In genomic region chr1:180181048-180181447, GRCh38 we compare ENCODE assay signal across 9 cellular contexts. TPM values are rescaled to one million over a fixed set of nuclear protein-coding genes. Genes with fewer than 3 reads are reported as not detected.
A peak's percentile ranks its signal among the peaks of the same experiment; 100 is the strongest.
DNase-seq lines count a peak whose midpoint lies in the region; ATAC-seq, FAIRE-seq and TF ChIP-seq lines count a peak whose summit lies in the region.
"Had no signal": no experiment of that assay in that cellular context is flagged by ENCODE, and none has a peak within 500 bp of the region (broad histone marks: within the 10 kb centered on the region; RNA-seq: fewer than 3 reads in every experiment).

No MANE protein-coding gene starts in this region.

- H3K4me2 ChIP-seq in neuronal stem cell (ENCODE audit: insufficient read depth, low read length, poor library complexity, severe bottlenecking) = no peak overlapping the region

- H3K9ac ChIP-seq in neuronal stem cell (ENCODE audit: low read depth, low read length, poor library complexity) = no peak overlapping the region

- DNase-seq in AG10803 (ENCODE audit: low read depth) = peak; percentile 17
- no peak for DNase-seq in D721Med (ENCODE audit: insufficient read length, low spot score)
- no peak for DNase-seq in Panc1 (ENCODE audit: low read depth, low spot score)
- peak; percentile 15 for DNase-seq in fibroblast of villous mesenchyme (ENCODE audit: low read depth)
- no peak for DNase-seq in neuronal stem cell (ENCODE audit: low spot score)
- no peak for DNase-seq in lower leg skin (ENCODE audit: low spot score in 2 of 2)

- no peak for TF ChIP-seq EP300 in gastroesophageal sphincter (IDR thresholded peaks at IDR 0.05)

- no peak overlapping the region for H2AFZ ChIP-seq in neuronal stem cell (ENCODE audit: low read length)

- CTCF ChIA-PET in Panc1 (lab: Charles Lee) = no interaction called here

- peak; percentile 25 for TF ChIP-seq CTCF in AG10803 (conservative IDR thresholded peaks at IDR 0.05; ENCODE audit: low read length)
- TF ChIP-seq CTCF in D721Med (IDR thresholded peaks at IDR 0.05; ENCODE audit: insufficient read depth, missing control alignments) = peak; percentile 24
- TF ChIP-seq CTCF in Panc1 (IDR thresholded peaks at IDR 0.05) = peak; percentile 69
- peak; percentile 43 for TF ChIP-seq CTCF in fibroblast of villous mesenchyme (IDR thresholded peaks at IDR 0.05; ENCODE audit: insufficient read depth, low read depth, low read length)
- TF ChIP-seq CTCF in lower leg skin (IDR thresholded peaks at IDR 0.05) = no peak
- peak in 2 of 4 experiments; percentile 16 to 31 for TF ChIP-seq CTCF in gastroesophageal sphincter (IDR thresholded peaks at IDR 0.05)

- H3K14ac ChIP-seq in neuronal stem cell (ENCODE audit: low read length) = no peak overlapping the region

- no CpG with 5 or more reads among the region's 7 CpGs for WGBS in neuronal stem cell (ENCODE audit: extremely low coverage in 2 of 2, insufficient read length in 2 of 2, insufficient replicate concordance in 1 of 2), 2 donors
- 77 to 86% methylated on average over 7 of the region's 7 CpGs for WGBS in lower leg skin, 2 donors
- 56 to 71% methylated on average over 7 of the region's 7 CpGs for WGBS in gastroesophageal sphincter (ENCODE audit: low coverage in 1 of 2), 2 donors

- ATAC-seq in Panc1 = no peak
- ATAC-seq in GM19455 (IDR thresholded peaks at IDR 0.05; ENCODE audit: unreplicated experiment) = no peak
- ATAC-seq in gastroesophageal sphincter = no peak

- intact Hi-C loops in Panc1 (cut with micrococcal nuclease; ENCODE audit: unreplicated experiment) (no loop called here), lower leg skin (cut with DNase I; ENCODE audit: low total_unique reads) (no loop called here)

- H3K4me3 ChIP-seq in AG10803 (ENCODE audit: low read length) (no peak overlapping the region), Panc1 (ENCODE audit: low read depth in 2 of 2, low read length in 2 of 2) (no peak overlapping the region), fibroblast of villous mesenchyme (ENCODE audit: low read depth, low read length) (no peak overlapping the region), neuronal stem cell (ENCODE audit: low read length in 2 of 2) (no peak overlapping the region), lower leg skin (ENCODE audit: low read depth, poor library complexity, severe bottlenecking) (no peak overlapping the region), gastroesophageal sphincter (no peak overlapping the region)

- no peak overlapping the region for H3K4ac ChIP-seq in neuronal stem cell (ENCODE audit: low read length)

- H3K18ac ChIP-seq in neuronal stem cell (ENCODE audit: low read length) = no peak overlapping the region

- no peaks in the 10 kb centered on the region for H3K36me3 ChIP-seq in Panc1 (ENCODE audit: control insufficient read depth, insufficient read depth, low read length)
- H3K36me3 ChIP-seq in neuronal stem cell (replicated peaks in 1 of 2; ENCODE audit: control insufficient read depth in 2 of 2, insufficient read depth in 2 of 2, low read length in 2 of 2) = peaks cover 0 to 13% of the 10 kb centered on the region in 2 donors
- peaks cover 0 to 72% of the 10 kb centered on the region in 2 donors for H3K36me3 ChIP-seq in gastroesophageal sphincter

- POLR2A ChIA-PET in Panc1 (lab: Charles Lee) = no interaction called here

- no peaks in the 10 kb centered on the region for H3K27me3 ChIP-seq in Panc1 (ENCODE audit: control insufficient read depth, insufficient read depth, low read length)
- H3K27me3 ChIP-seq in neuronal stem cell (ENCODE audit: control insufficient read depth in 3 of 3, insufficient read depth in 3 of 3, low read depth in 1 of 3, low read length in 3 of 3) = no peaks in the 10 kb centered on the region
- no peaks in the 10 kb centered on the region for H3K27me3 ChIP-seq in gastroesophageal sphincter

- no peak for FAIRE-seq in D721Med (lab: Jason Lieb, UNC)

- in situ Hi-C loops in Panc1 (cut with HindIII; ENCODE audit: low pct_unique_long_range_greater_than_20kb, low sequenced_read_pairs) = no loop called here

- no peak overlapping the region for H2BK12ac ChIP-seq in neuronal stem cell (ENCODE audit: low read length)

- H2AK5ac ChIP-seq in neuronal stem cell (ENCODE audit: low read depth, low read length) = no peak overlapping the region

- no peak overlapping the region for H4K8ac ChIP-seq in neuronal stem cell (ENCODE audit: low read depth, low read length)

- H2BK15ac ChIP-seq in neuronal stem cell (ENCODE audit: low read length) = no peak overlapping the region

- no peaks in the 10 kb centered on the region for H3K79me1 ChIP-seq in neuronal stem cell (ENCODE audit: low read depth, low read length)

- no peaks in the 10 kb centered on the region for H3K9me3 ChIP-seq in Panc1 (ENCODE audit: control insufficient read depth, insufficient read depth, low read depth, low read length)
- H3K9me3 ChIP-seq in neuronal stem cell (replicated peaks in 1 of 2; ENCODE audit: control insufficient read depth in 2 of 2, insufficient read depth in 1 of 2, low read depth in 1 of 2, low read length in 2 of 2) = no peaks in the 10 kb centered on the region
- no peaks in the 10 kb centered on the region for H3K9me3 ChIP-seq in gastroesophageal sphincter

- no peak overlapping the region for H4K91ac ChIP-seq in neuronal stem cell (ENCODE audit: low read depth, low read length, poor library complexity)

- H3K27ac ChIP-seq in Panc1 (ENCODE audit: low read length) (no peak overlapping the region), neuronal stem cell (replicated peaks; ENCODE audit: low read length) (no peak overlapping the region), gastroesophageal sphincter (no peak overlapping the region)

- no peak overlapping the region for H2BK5ac ChIP-seq in neuronal stem cell (ENCODE audit: low read length)

- no TSS peak for BruUV-seq in Panc1 (replicated peaks; lab: Mats Ljungman, UMichigan)

- TF ChIP-seq POLR2A in lower leg skin (IDR thresholded peaks at IDR 0.05) = no peak
- no peak for TF ChIP-seq POLR2A in gastroesophageal sphincter (IDR thresholded peaks at IDR 0.05)

- H3K4me1 ChIP-seq in Panc1 (ENCODE audit: control insufficient read depth, insufficient read depth, low read length) = no peaks in the 10 kb centered on the region
- H3K4me1 ChIP-seq in neuronal stem cell (ENCODE audit: control insufficient read depth in 2 of 2, insufficient read depth in 1 of 2, low read depth in 1 of 2, low read length in 2 of 2) = no peaks in the 10 kb centered on the region
- peaks cover 0 to 7% (median 0%) of the 10 kb centered on the region in 3 donors for H3K4me1 ChIP-seq in gastroesophageal sphincter

- no peak overlapping the region for H2BK120ac ChIP-seq in neuronal stem cell (ENCODE audit: low read depth, low read length)

- no peak overlapping the region for H3K23ac ChIP-seq in neuronal stem cell (ENCODE audit: low read depth, low read length, poor library complexity)

RNA-seq across cellular contexts. Expression of gene QSOX1, which starts 26.4 kb away (rescaled TPM):
- total RNA-seq in Panc1 (2021; ENCODE audit: unreplicated experiment) (152 TPM), fibroblast of villous mesenchyme (128 and 164 TPM in 2 replicates), lower leg skin (10 to 100 TPM; 77.7 to 90.3 (median 87.3) TPM), gastroesophageal sphincter (100 to 1,000 TPM in 2 of 4 donors, 10 to 100 TPM in 2; 71.5 to 132 (median 106) TPM)
- polyA plus RNA-seq in Panc1 (2012; ENCODE audit: insufficient read length) = 170 TPM
- polyA plus RNA-seq in neuronal stem cell (2013, experiment 1 of 2) = 31.6 TPM
- polyA plus RNA-seq in neuronal stem cell (2013, experiment 2 of 2) = 30.8 TPM

RNA-seq across cellular contexts. Expression of gene LHX4, which starts 49.0 kb away (rescaled TPM):
- total RNA-seq in Panc1 (2021; ENCODE audit: unreplicated experiment) = 0.72 TPM
- polyA plus RNA-seq in Panc1 (2012; ENCODE audit: insufficient read length) = 1.4 TPM
- total RNA-seq in fibroblast of villous mesenchyme = 0.32 and 0.86 TPM in 2 replicates
- polyA plus RNA-seq in neuronal stem cell (2013, experiment 1 of 2) = 0.06 TPM
- 0.08 TPM for polyA plus RNA-seq in neuronal stem cell (2013, experiment 2 of 2)
- total RNA-seq in lower leg skin = under 1 TPM in 3 of 4 donors, not detected in 1; 0.08 to 0.32 (median 0.17) TPM
- total RNA-seq in gastroesophageal sphincter = not detected
- total RNA-seq: T-helper 2 cell treated with Interferon-gamma antibody and Interleukin-4, amounts not matched to agents 100 ng/mL and 5 ng/mL, for 36 hours had no signal

Comparison
In these comparisons a context has a peak if more than half of its experiments do, and no peak if none do; other contexts are left out.
1. DNase-seq: peak in AG10803 (single experiment) and fibroblast of villous mesenchyme (single experiment); none in D721Med (single experiment), Panc1 (single experiment), neuronal stem cell (single experiment) and lower leg skin (0 of 2).
2. CTCF ChIP-seq: peak in AG10803 (single experiment), D721Med (single experiment), Panc1 (single experiment) and fibroblast of villous mesenchyme (single experiment); none in lower leg skin (0 of 3).